In genomic region chr13:20779405-20779804, GRCh38 we compare ENCODE assay signal across 21 cellular contexts. TPM values are rescaled to one million over a fixed set of nuclear protein-coding genes. Genes with fewer than 3 reads are reported as not detected.
DNase-seq lines count a peak whose midpoint lies in the region; ATAC-seq and TF ChIP-seq lines count a peak whose summit lies in the region.
"Had no signal": no experiment of that assay in that cellular context is flagged by ENCODE, and none has a peak within 500 bp of the region (broad histone marks: within the 10 kb centered on the region; RNA-seq: fewer than 3 reads in every experiment).

No MANE protein-coding gene starts in this region.

- no peaks in the 10 kb centered on the region for H3K36me3 ChIP-seq in mesendoderm (ENCODE audit: control insufficient read depth, insufficient read depth, low read length)

- H2BK120ac ChIP-seq in mesendoderm (ENCODE audit: low read depth, low read length): no peak overlapping the region

- H3K27me3 ChIP-seq in mesendoderm (ENCODE audit: insufficient read depth, low read length, poor library complexity): no peaks in the 10 kb centered on the region
- H3K27me3 ChIP-seq: BLaER1 had no signal

- no peak overlapping the region for H3K56ac ChIP-seq in mesendoderm (ENCODE audit: low read length)

- H3K4me1 Mint-ChIP-seq in activated naive CD8-positive, alpha-beta T cell treated with anti-CD3 and anti-CD28 coated beads, Interleukin-2, amount 50 U/mL, for 24 hours: peaks cover 9% of the 10 kb centered on the region
- peaks cover 25% of the 10 kb centered on the region for H3K4me1 Mint-ChIP-seq in activated naive CD8-positive, alpha-beta T cell treated with anti-CD3 and anti-CD28 coated beads for 36 hours
- 0 out of 2 replicates have a peak, but pooled peaks cover 3% of the 10 kb centered on the region for H3K4me1 Mint-ChIP-seq in WTC11

- CTCF ChIA-PET in WTC11 (lab: Charles Lee): interaction anchor here (1.0 to 1.3 kb wide), 4 partner anchors 49 to 286 kb away, joined by 3 to 5 read pairs (median 4); no protein-coding TSS in a partner anchor

- no peak overlapping the region for H3K4me3 Mint-ChIP-seq in activated naive CD8-positive, alpha-beta T cell treated with anti-CD3 and anti-CD28 coated beads, Interleukin-2, amount 50 U/mL, for 24 hours
- H3K4me3 Mint-ChIP-seq in activated naive CD8-positive, alpha-beta T cell treated with anti-CD3 and anti-CD28 coated beads for 36 hours: no peak overlapping the region
- H3K4me3 Mint-ChIP-seq in WTC11: no peak overlapping the region
- H3K4me3 Mint-ChIP-seq: B cell; CD4-positive, CD25-positive, alpha-beta regulatory T cell; CD8-positive, alpha-beta T cell had no signal

- H3K27me3 Mint-ChIP-seq in activated naive CD8-positive, alpha-beta T cell treated with anti-CD3 and anti-CD28 coated beads, Interleukin-2, amount 50 U/mL, for 24 hours: no peaks in the 10 kb centered on the region
- no peaks in the 10 kb centered on the region for H3K27me3 Mint-ChIP-seq in activated naive CD8-positive, alpha-beta T cell treated with anti-CD3 and anti-CD28 coated beads for 36 hours
- no peaks in the 10 kb centered on the region for H3K27me3 Mint-ChIP-seq in WTC11 (ENCODE audit: low read depth)
- H3K27me3 Mint-ChIP-seq: B cell had no signal

- no peak overlapping the region for H3K4me2 ChIP-seq in mesendoderm (ENCODE audit: low read length)
- H3K4me2 ChIP-seq: BLaER1 had no signal

- no peaks in the 10 kb centered on the region for H3K79me2 ChIP-seq in mesendoderm (ENCODE audit: control insufficient read depth, insufficient read depth, low read length)

- no peak for DNase-seq in activated naive CD8-positive, alpha-beta T cell treated with anti-CD3 and anti-CD28 coated beads, Interleukin-2, amount 50 U/mL, for 24 hours
- no peak for DNase-seq in activated naive CD8-positive, alpha-beta T cell treated with anti-CD3 and anti-CD28 coated beads for 36 hours
- DNase-seq in NCI-H2227 treated with DMSO at 0.1 percent for 48 hours (lab: John Stamatoyannopoulos, UW): peak; percentile 38
- no peak for DNase-seq in WTC11 (ENCODE audit: low spot score)
- peak; percentile 18 for DNase-seq in mesendoderm
- no peak for DNase-seq in GOT3 (lab: John Stamatoyannopoulos, UW)
- DNase-seq in NCI-H2196 treated with DMSO at 0.1 percent for 48 hours (lab: John Stamatoyannopoulos, UW; ENCODE audit: unreplicated experiment): no peak
- DNase-seq: Caco-2; CD4-positive, CD25-positive, alpha-beta regulatory T cell; CD8-positive, alpha-beta T cell; DMS153; DND-41; GDM1; H7; HCEC 1CT had no signal

- no CpG with 5 or more reads among the region's 7 CpGs for WGBS in mesendoderm (ENCODE audit: extremely low coverage, insufficient coverage, low lambda C conversion rate)

- H2BK5ac ChIP-seq in mesendoderm (ENCODE audit: low read length): no peak overlapping the region

- H3K23ac ChIP-seq in mesendoderm (ENCODE audit: low read length): no peak overlapping the region

- no peak overlapping the region for H3K18ac ChIP-seq in mesendoderm (ENCODE audit: low read length)

- no peak overlapping the region for H2AK5ac ChIP-seq in mesendoderm (ENCODE audit: low read length)

- H3K79me1 ChIP-seq in mesendoderm (ENCODE audit: low read length): no peaks in the 10 kb centered on the region

- H2BK15ac ChIP-seq in mesendoderm (replicated peaks; ENCODE audit: low read depth): no peak overlapping the region

- ATAC-seq in activated naive CD8-positive, alpha-beta T cell treated with anti-CD3 and anti-CD28 coated beads, Interleukin-2, amount 50 U/mL, for 24 hours: no peak
- ATAC-seq in WTC11 (peak; percentile 55; the same call in 1 of the 2 replicates), SK-N-SH treated with all-trans-retinoic acid at 6 μM for 48 hours (no peak)
- ATAC-seq: CD8-positive, alpha-beta T cell; GM12878 had no signal

- peaks cover 50% of the 10 kb centered on the region for H3K36me3 Mint-ChIP-seq in activated naive CD8-positive, alpha-beta T cell treated with anti-CD3 and anti-CD28 coated beads, Interleukin-2, amount 50 U/mL, for 24 hours (ENCODE audit: low read depth)
- peaks cover 32% of the 10 kb centered on the region for H3K36me3 Mint-ChIP-seq in activated naive CD8-positive, alpha-beta T cell treated with anti-CD3 and anti-CD28 coated beads for 36 hours
- peaks cover 13% of the 10 kb centered on the region for H3K36me3 Mint-ChIP-seq in WTC11

- H3K4me3 ChIP-seq in mesendoderm (ENCODE audit: low read length): no peak overlapping the region
- H3K4me3 ChIP-seq: BLaER1, GM12878 had no signal

- no peak overlapping the region for H3K4ac ChIP-seq in mesendoderm (ENCODE audit: low read depth, low read length)

- H4K5ac ChIP-seq in mesendoderm (ENCODE audit: low read length): no peak overlapping the region

- no peak for TF ChIP-seq CTCF in WTC11 (IDR thresholded peaks at IDR 0.05)

- H3K4me1 ChIP-seq in mesendoderm (ENCODE audit: control insufficient read depth, low read depth, low read length): no peaks in the 10 kb centered on the region
- H3K4me1 ChIP-seq: BLaER1 had no signal

- no peak overlapping the region for H3K27ac ChIP-seq in mesendoderm (ENCODE audit: low read depth, low read length)
- H3K27ac ChIP-seq: 22Rv1, BLaER1, C4-2B had no signal

- no peak overlapping the region for H4K8ac ChIP-seq in mesendoderm (ENCODE audit: low read depth, low read length)

- H3K9ac ChIP-seq in mesendoderm (ENCODE audit: low read length): no peak overlapping the region
- H3K9ac ChIP-seq: BLaER1 had no signal

- no peaks in the 10 kb centered on the region for H3K9me3 Mint-ChIP-seq in activated naive CD8-positive, alpha-beta T cell treated with anti-CD3 and anti-CD28 coated beads, Interleukin-2, amount 50 U/mL, for 24 hours
- H3K9me3 Mint-ChIP-seq in activated naive CD8-positive, alpha-beta T cell treated with anti-CD3 and anti-CD28 coated beads for 36 hours: no peaks in the 10 kb centered on the region
- H3K9me3 Mint-ChIP-seq in WTC11: no peaks in the 10 kb centered on the region
- H3K9me3 Mint-ChIP-seq: CD4-positive, CD25-positive, alpha-beta regulatory T cell; CD8-positive, alpha-beta T cell had no signal

- POLR2A ChIA-PET in WTC11 (lab: Charles Lee): interaction anchor here (0.6 kb wide), 1 partner anchor 173 kb away, joined by 3 read pairs; no protein-coding TSS in a partner anchor

- H3K27ac Mint-ChIP-seq in activated naive CD8-positive, alpha-beta T cell treated with anti-CD3 and anti-CD28 coated beads, Interleukin-2, amount 50 U/mL, for 24 hours: peak overlapping the region; percentile 53
- no peak overlapping the region for H3K27ac Mint-ChIP-seq in activated naive CD8-positive, alpha-beta T cell treated with anti-CD3 and anti-CD28 coated beads for 36 hours
- no peak overlapping the region for H3K27ac Mint-ChIP-seq in WTC11
- H3K27ac Mint-ChIP-seq: B cell; CD8-positive, alpha-beta T cell had no signal

TF ChIP-seq in WTC11, 78 proteins besides CTCF, POLR2A, EP300 and RAD21 (continues in another document):
- TF ChIP-seq, protein P1, sequence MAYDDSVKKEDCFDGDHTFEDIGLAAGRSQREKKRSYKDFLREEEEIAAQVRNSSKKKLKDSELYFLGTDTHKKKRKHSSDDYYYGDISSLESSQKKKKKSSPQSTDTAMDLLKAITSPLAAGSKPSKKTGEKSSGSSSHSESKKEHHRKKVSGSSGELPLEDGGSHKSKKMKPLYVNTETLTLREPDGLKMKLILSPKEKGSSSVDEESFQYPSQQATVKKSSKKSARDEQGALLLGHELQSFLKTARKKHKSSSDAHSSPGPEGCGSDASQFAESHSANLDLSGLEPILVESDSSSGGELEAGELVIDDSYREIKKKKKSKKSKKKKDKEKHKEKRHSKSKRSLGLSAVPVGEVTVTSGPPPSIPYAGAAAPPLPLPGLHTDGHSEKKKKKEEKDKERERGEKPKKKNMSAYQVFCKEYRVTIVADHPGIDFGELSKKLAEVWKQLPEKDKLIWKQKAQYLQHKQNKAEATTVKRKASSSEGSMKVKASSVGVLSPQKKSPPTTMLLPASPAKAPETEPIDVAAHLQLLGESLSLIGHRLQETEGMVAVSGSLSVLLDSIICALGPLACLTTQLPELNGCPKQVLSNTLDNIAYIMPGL (CRISPR knock-in tag; IDR thresholded peaks at IDR 0.05): no peak

TF ChIP-seq in SK-N-SH treated with all-trans-retinoic acid at 6 μM for 48 hours, 23 proteins besides CTCF, POLR2A, EP300 and RAD21 (continues in another document):
- TF ChIP-seq ZFP30 (CRISPR knock-in tag; IDR thresholded peaks at IDR 0.05) (no peak), ESRRG (CRISPR knock-in tag; IDR thresholded peaks at IDR 0.05) (no peak), CREB5 (CRISPR knock-in tag; IDR thresholded peaks at IDR 0.05; ENCODE audit: low read depth) (no peak), CSDC2 (CRISPR knock-in tag; IDR thresholded peaks at IDR 0.05) (no peak), ZNF565 (CRISPR knock-in tag; conservative IDR thresholded peaks at IDR 0.05; ENCODE audit: low read depth) (no peak)

RNA-seq across cellular contexts. Expression of gene EEF1AKMT1, which starts 5.6 kb away (rescaled TPM):
- 10 to 100 TPM; 18.5 to 20.6 TPM for total RNA-seq in activated naive CD8-positive, alpha-beta T cell treated with anti-CD3 and anti-CD28 coated beads for 36 hours
- total RNA-seq in WTC11 (2021): 2.6 to 4.6 TPM (median 2.9 TPM) in 3 replicates
- polyA plus RNA-seq in mesendoderm (2013, experiment 1 of 2): 7.7 TPM
- polyA plus RNA-seq in mesendoderm (2013, experiment 2 of 2): 7.2 TPM

Comparison
In these comparisons a context has a peak if more than half of its experiments do, and no peak if none do; other contexts are left out.
1. DNase-seq: peak in NCI-H2227 treated with DMSO at 0.1 percent for 48 hours (single experiment) and mesendoderm (single experiment); none in activated naive CD8-positive, alpha-beta T cell treated with anti-CD3 and anti-CD28 coated beads, Interleukin-2, amount 50 U/mL, for 24 hours (single experiment), activated naive CD8-positive, alpha-beta T cell treated with anti-CD3 and anti-CD28 coated beads for 36 hours (single experiment), WTC11 (single experiment), GOT3 (single experiment) and NCI-H2196 treated with DMSO at 0.1 percent for 48 hours (single experiment).